In genomic region chr3:30154853-30155252, GRCh38 we compare ENCODE assay signal across 3 cellular contexts.
"Had no signal": no experiment of that assay in that cellular context is flagged by ENCODE, and none has a peak within 500 bp of the region (broad histone marks: within the 10 kb centered on the region; RNA-seq: fewer than 3 reads in every experiment).

No MANE protein-coding gene starts in this region.

- H3K4me3 ChIP-seq: GM12878 had no signal

- DNase-seq: GDM1, GF-D8 had no signal

- ATAC-seq: GM12878 had no signal
